In genomic region chr16:593406-593805, GRCh38 we compare ENCODE assay signal across 11 cellular contexts. TPM values are rescaled to one million over a fixed set of nuclear protein-coding genes. Genes with fewer than 3 reads are reported as not detected.
DNase-seq lines count a peak whose midpoint lies in the region; ATAC-seq and TF ChIP-seq lines count a peak whose summit lies in the region.
"Had no signal": no experiment of that assay in that cellular context is flagged by ENCODE, and none has a peak within 500 bp of the region (broad histone marks: within the 10 kb centered on the region; RNA-seq: fewer than 3 reads in every experiment).

No MANE protein-coding gene starts in this region.

- H3F3A ChIP-seq in MM.1S (ENCODE audit: insufficient read depth, low read length), result peaks cover 4% of the 10 kb centered on the region; the same call in 1 of the 2 replicates

- TF ChIP-seq POLR2A in ovary (IDR thresholded peaks at IDR 0.05), result no peak

- no peak for TF ChIP-seq CTCF in upper lobe of right lung (IDR thresholded peaks at IDR 0.05)
- no peak for TF ChIP-seq CTCF in MM.1S (IDR thresholded peaks at IDR 0.05; ENCODE audit: low read length)
- TF ChIP-seq CTCF in ovary (IDR thresholded peaks at IDR 0.05), result no peak

- no peaks in the 10 kb centered on the region for H3K27me3 Mint-ChIP-seq in activated T-helper 1 cell treated with anti-CD3 and anti-CD28 coated beads, Interleukin-12 subunit alpha, Interleukin-12 subunit beta, Interleukin-2, Interleukin-4 antibody, amounts not matched to agents 30 ng/mL and 10 ng/mL and 1 ng/mL, durations not matched to agents 14 hours and 24 hours and 36 hours (ENCODE audit: insufficient read depth)
- no peaks in the 10 kb centered on the region for H3K27me3 Mint-ChIP-seq in memory B cell

- H3K9ac ChIP-seq in MM.1S (ENCODE audit: low read length), result no peak overlapping the region

- H3K36me3 Mint-ChIP-seq in activated T-helper 1 cell treated with anti-CD3 and anti-CD28 coated beads, Interleukin-12 subunit alpha, Interleukin-12 subunit beta, Interleukin-2, Interleukin-4 antibody, amounts not matched to agents 30 ng/mL and 10 ng/mL and 1 ng/mL, durations not matched to agents 14 hours and 24 hours and 36 hours (ENCODE audit: low read depth), result peaks cover 9% of the 10 kb centered on the region
- H3K36me3 Mint-ChIP-seq in memory B cell, result peaks cover 11% of the 10 kb centered on the region

- H3K27me3 ChIP-seq in upper lobe of right lung (no peaks in the 10 kb centered on the region), MM.1S (replicated peaks; ENCODE audit: insufficient read depth, low read length) (no peaks in the 10 kb centered on the region), ovary (no peaks in the 10 kb centered on the region)

- H3K4me1 ChIP-seq in upper lobe of right lung (peaks cover 39% of the 10 kb centered on the region), MM.1S (ENCODE audit: low read length) (no peaks in the 10 kb centered on the region), ovary (ENCODE audit: insufficient read depth) (peaks cover 8% of the 10 kb centered on the region)

- H3K27ac ChIP-seq in upper lobe of right lung (peak overlapping the region; percentile 85), MM.1S (ENCODE audit: low read length) (no peak overlapping the region), ovary (no peak overlapping the region)

- H3K4me3 ChIP-seq in upper lobe of right lung, result no peak overlapping the region
- no peak overlapping the region for H3K4me3 ChIP-seq in MM.1S (ENCODE audit: low read length)
- H3K4me3 ChIP-seq in ovary, result no peak overlapping the region

- no peak for TF ChIP-seq EP300 in ovary (IDR thresholded peaks at IDR 0.05)

- H3K79me2 ChIP-seq in MM.1S (ENCODE audit: low read length), result peaks cover 74% of the 10 kb centered on the region

- H3K4me3 Mint-ChIP-seq in activated T-helper 1 cell treated with anti-CD3 and anti-CD28 coated beads, Interleukin-12 subunit alpha, Interleukin-12 subunit beta, Interleukin-2, Interleukin-4 antibody, amounts not matched to agents 30 ng/mL and 10 ng/mL and 1 ng/mL, durations not matched to agents 14 hours and 24 hours and 36 hours, result peak overlapping the region; percentile 19
- peak overlapping the region; percentile 48 for H3K4me3 Mint-ChIP-seq in memory B cell

- no peak overlapping the region for H3K4me2 ChIP-seq in MM.1S (ENCODE audit: low read depth, low read length)

- H3K9me3 Mint-ChIP-seq in activated T-helper 1 cell treated with anti-CD3 and anti-CD28 coated beads, Interleukin-12 subunit alpha, Interleukin-12 subunit beta, Interleukin-2, Interleukin-4 antibody, amounts not matched to agents 30 ng/mL and 10 ng/mL and 1 ng/mL, durations not matched to agents 14 hours and 24 hours and 36 hours, result no peaks in the 10 kb centered on the region
- H3K9me3 Mint-ChIP-seq in memory B cell, result no peaks in the 10 kb centered on the region

- H3K36me3 ChIP-seq in upper lobe of right lung, result no peaks in the 10 kb centered on the region
- H3K36me3 ChIP-seq in MM.1S (replicated peaks; ENCODE audit: insufficient read depth, low read length), result no peaks in the 10 kb centered on the region
- H3K36me3 ChIP-seq in ovary, result no peaks in the 10 kb centered on the region

- WGBS in ovary, 3 donors, result 86 to 89% (median 87%) methylated on average over 9 of the region's 9 CpGs

- no peaks in the 10 kb centered on the region for H3K9me2 ChIP-seq in MM.1S (replicated peaks; ENCODE audit: insufficient read depth, low read length)

- intact Hi-C loops in activated T-helper 1 cell treated with anti-CD3 and anti-CD28 coated beads, Interleukin-12 subunit alpha, Interleukin-12 subunit beta, Interleukin-2, Interleukin-4 antibody, amounts not matched to agents 30 ng/mL and 10 ng/mL and 1 ng/mL, durations not matched to agents 14 hours and 24 hours and 36 hours (cut with micrococcal nuclease), result loop anchor here (5.0 kb wide), 1 partner anchor 899 kb away; the partner anchor contains the start of gene TELO2
- intact Hi-C loops in upper lobe of right lung (cut with DNase I), result no loop called here
- intact Hi-C loops in ovary (cut with DNase I), result loop anchor here in 2 of 4 donors (5.0 kb wide), 2 partner anchors 34 to 44 kb away; partner anchors contain the start of gene METTL26 (in 1 of the 2)

- no peaks in the 10 kb centered on the region for H3K9me3 ChIP-seq in upper lobe of right lung
- no peaks in the 10 kb centered on the region for H3K9me3 ChIP-seq in MM.1S (replicated peaks; ENCODE audit: insufficient read depth, low read length)
- H3K9me3 ChIP-seq in ovary, result no peaks in the 10 kb centered on the region

- H2AFZ ChIP-seq in MM.1S (ENCODE audit: low read length), result no peak overlapping the region

- H3K4me1 Mint-ChIP-seq in activated T-helper 1 cell treated with anti-CD3 and anti-CD28 coated beads, Interleukin-12 subunit alpha, Interleukin-12 subunit beta, Interleukin-2, Interleukin-4 antibody, amounts not matched to agents 30 ng/mL and 10 ng/mL and 1 ng/mL, durations not matched to agents 14 hours and 24 hours and 36 hours (ENCODE audit: low read depth), result peaks cover 21% of the 10 kb centered on the region
- peaks cover 34% of the 10 kb centered on the region for H3K4me1 Mint-ChIP-seq in memory B cell

- no peaks in the 10 kb centered on the region for H4K20me1 ChIP-seq in MM.1S (ENCODE audit: insufficient read depth, low read length)

- ATAC-seq in memory B cell (ENCODE audit: low read depth), result no peak
- ATAC-seq in upper lobe of right lung, result peak; percentile 5

- H3K27ac Mint-ChIP-seq in activated T-helper 1 cell treated with anti-CD3 and anti-CD28 coated beads, Interleukin-12 subunit alpha, Interleukin-12 subunit beta, Interleukin-2, Interleukin-4 antibody, amounts not matched to agents 30 ng/mL and 10 ng/mL and 1 ng/mL, durations not matched to agents 14 hours and 24 hours and 36 hours, result no peak overlapping the region
- no peak overlapping the region for H3K27ac Mint-ChIP-seq in memory B cell

- peak; percentile 50 for DNase-seq in SIG-M5 treated with dmso at 0.1 percent for 504 hours (lab: John Stamatoyannopoulos, UW; ENCODE audit: unreplicated experiment)
- no peak for DNase-seq in SIG-M5 (lab: John Stamatoyannopoulos, UW)
- no peak for DNase-seq in activated T-helper 1 cell treated with anti-CD3 and anti-CD28 coated beads, Interleukin-12 subunit alpha, Interleukin-12 subunit beta, Interleukin-2, Interleukin-4 antibody, amounts not matched to agents 30 ng/mL and 10 ng/mL and 1 ng/mL, durations not matched to agents 14 hours and 24 hours and 36 hours (ENCODE audit: low spot score)
- no peak for DNase-seq in memory B cell (ENCODE audit: low spot score in 2 of 2)
- DNase-seq in upper lobe of right lung, result no peak
- DNase-seq in MM.1S, result no peak
- no peak for DNase-seq in ovary
- no peak for DNase-seq in activated effector memory CD4-positive, alpha-beta T cell treated with Interleukin-2 at 50 U/mL for 16 hours
- DNase-seq: ACHN, NCI-H2081 treated with DMSO at 0.1 percent for 48 hours, occipital lobe had no signal

RNA-seq across cellular contexts. Expression of gene RAB40C, which starts 3.5 kb away (rescaled TPM):
- total RNA-seq in activated T-helper 1 cell treated with anti-CD3 and anti-CD28 coated beads, Interleukin-12 subunit alpha, Interleukin-12 subunit beta, Interleukin-2, Interleukin-4 antibody, amounts not matched to agents 30 ng/mL and 10 ng/mL and 1 ng/mL, durations not matched to agents 14 hours and 24 hours and 36 hours, result 14.0 and 15.2 TPM in 2 replicates
- total RNA-seq in upper lobe of right lung, result 47.6 TPM
- total RNA-seq in ovary, result 10 to 100 TPM; 11.7 to 24.1 (median 21.4) TPM
- 10 to 100 TPM in 1 of 2 donors, 1 to 10 TPM in 1; 1.9 to 21.0 TPM for polyA plus RNA-seq in ovary

RNA-seq across cellular contexts. Expression of gene PIGQ, which starts 23.6 kb away (rescaled TPM):
- 50.1 and 52.6 TPM in 2 replicates for total RNA-seq in activated T-helper 1 cell treated with anti-CD3 and anti-CD28 coated beads, Interleukin-12 subunit alpha, Interleukin-12 subunit beta, Interleukin-2, Interleukin-4 antibody, amounts not matched to agents 30 ng/mL and 10 ng/mL and 1 ng/mL, durations not matched to agents 14 hours and 24 hours and 36 hours
- total RNA-seq in upper lobe of right lung, result 59.4 TPM
- total RNA-seq in ovary, result 10 to 100 TPM; 24.1 to 47.7 (median 39.8) TPM
- polyA plus RNA-seq in ovary, result 10 to 100 TPM in 1 of 2 donors, 1 to 10 TPM in 1; 4.3 to 36.3 TPM

RNA-seq across cellular contexts. Expression of gene NHLRC4, which starts 26.6 kb away (rescaled TPM):
- 1.0 and 1.2 TPM in 2 replicates for total RNA-seq in activated T-helper 1 cell treated with anti-CD3 and anti-CD28 coated beads, Interleukin-12 subunit alpha, Interleukin-12 subunit beta, Interleukin-2, Interleukin-4 antibody, amounts not matched to agents 30 ng/mL and 10 ng/mL and 1 ng/mL, durations not matched to agents 14 hours and 24 hours and 36 hours
- total RNA-seq in upper lobe of right lung (0.98 TPM), ovary (10 to 100 TPM in 1 of 7 donors, 1 to 10 TPM in 6; 3.2 to 15.4 (median 5.0) TPM)
- 1 to 10 TPM in 1 of 2 donors, under 1 TPM in 1; 0.53 to 5.9 TPM for polyA plus RNA-seq in ovary

RNA-seq across cellular contexts. Expression of gene PRR35, which starts 33.2 kb away (rescaled TPM):
- not detected in 2 replicates for total RNA-seq in activated T-helper 1 cell treated with anti-CD3 and anti-CD28 coated beads, Interleukin-12 subunit alpha, Interleukin-12 subunit beta, Interleukin-2, Interleukin-4 antibody, amounts not matched to agents 30 ng/mL and 10 ng/mL and 1 ng/mL, durations not matched to agents 14 hours and 24 hours and 36 hours
- total RNA-seq in upper lobe of right lung, result not detected
- total RNA-seq in ovary, result not detected
- not detected for polyA plus RNA-seq in ovary
- total RNA-seq: occipital lobe had no signal

RNA-seq across cellular contexts. Expression of gene WFIKKN1, which starts 37.4 kb away (rescaled TPM):
- total RNA-seq in activated T-helper 1 cell treated with anti-CD3 and anti-CD28 coated beads, Interleukin-12 subunit alpha, Interleukin-12 subunit beta, Interleukin-2, Interleukin-4 antibody, amounts not matched to agents 30 ng/mL and 10 ng/mL and 1 ng/mL, durations not matched to agents 14 hours and 24 hours and 36 hours, result 0.34 and 0.44 TPM in 2 replicates
- total RNA-seq in upper lobe of right lung, result 1.5 TPM
- total RNA-seq in ovary, result 1 to 10 TPM in 5 of 7 donors, under 1 TPM in 2; 0.57 to 2.6 (median 1.3) TPM
- polyA plus RNA-seq in ovary, result under 1 TPM; 0.10 to 0.59 TPM
